Comparison of ENCODE assay signal across 1 cellular context in genomic region chr14:36238666-36239363, GRCh38.
TF ChIP-seq lines count a peak whose summit lies in the region.

No MANE protein-coding gene starts in this region.

TF ChIP-seq in WTC11, 78 proteins besides CTCF, POLR2A, EP300 and RAD21 (continued from another document):
- no peak for TF ChIP-seq ATF6 (CRISPR knock-in tag; IDR thresholded peaks at IDR 0.05)
- TF ChIP-seq NFATC4 (CRISPR knock-in tag; IDR thresholded peaks at IDR 0.05) = no peak
- no peak for TF ChIP-seq PREB (CRISPR knock-in tag; IDR thresholded peaks at IDR 0.05; ENCODE audit: borderline replicate concordance)
- TF ChIP-seq SMAD4 (CRISPR knock-in tag; IDR thresholded peaks at IDR 0.05) = no peak
- TF ChIP-seq ZMAT4 (CRISPR knock-in tag; IDR thresholded peaks at IDR 0.05) = no peak
- no peak for TF ChIP-seq ZNF671 (CRISPR knock-in tag; IDR thresholded peaks at IDR 0.05)
- no peak for TF ChIP-seq NR2C2 (CRISPR knock-in tag; IDR thresholded peaks at IDR 0.05)
- no peak for TF ChIP-seq OVOL2 (CRISPR knock-in tag; IDR thresholded peaks at IDR 0.05; ENCODE audit: borderline replicate concordance)
- TF ChIP-seq ELF4 (CRISPR knock-in tag; IDR thresholded peaks at IDR 0.05; ENCODE audit: low read depth) = no peak
- TF ChIP-seq JUN (CRISPR knock-in tag; IDR thresholded peaks at IDR 0.05) = no peak
- TF ChIP-seq, protein P1, sequence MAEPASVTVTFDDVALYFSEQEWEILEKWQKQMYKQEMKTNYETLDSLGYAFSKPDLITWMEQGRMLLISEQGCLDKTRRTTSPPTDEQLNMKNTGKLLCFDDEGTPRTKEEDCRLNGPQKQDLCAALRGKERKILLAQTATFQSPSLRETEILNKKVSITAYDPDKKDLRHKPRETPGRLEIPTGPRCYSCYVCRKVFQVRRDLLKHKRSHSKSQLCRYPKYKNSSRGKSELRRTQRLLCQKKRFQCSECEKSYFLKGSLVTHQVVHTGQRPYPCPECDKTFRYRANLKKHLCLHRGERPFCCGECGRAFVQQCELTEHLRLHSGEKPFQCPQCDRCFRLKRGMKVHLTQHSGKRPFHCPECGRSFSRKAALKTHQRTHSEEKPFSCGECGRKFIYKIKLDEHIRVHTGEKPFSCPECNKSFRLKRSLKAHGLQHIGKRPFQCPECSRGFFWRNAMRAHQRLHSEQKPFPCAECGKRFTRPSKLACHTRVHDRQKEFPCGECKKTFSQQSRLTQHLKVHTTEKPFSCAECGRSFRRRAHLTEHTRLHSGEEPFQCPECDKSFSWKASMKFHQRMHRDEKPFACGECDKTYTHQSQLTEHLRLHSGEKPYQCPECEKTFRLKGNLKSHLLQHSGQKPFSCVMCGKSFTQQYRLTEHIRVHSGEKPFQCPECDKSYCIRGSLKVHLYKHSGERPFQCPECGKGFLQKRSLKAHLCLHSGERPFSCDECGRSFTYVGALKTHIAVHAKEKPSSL (CRISPR knock-in tag; conservative IDR thresholded peaks at IDR 0.05) = no peak
- TF ChIP-seq TP53 (CRISPR knock-in tag; IDR thresholded peaks at IDR 0.05) = no peak
- TF ChIP-seq MXD4 (CRISPR knock-in tag; IDR thresholded peaks at IDR 0.05; ENCODE audit: borderline replicate concordance) = no peak
